ENCODE assay signal across 9 cellular contexts in the genomic region with DNA sequence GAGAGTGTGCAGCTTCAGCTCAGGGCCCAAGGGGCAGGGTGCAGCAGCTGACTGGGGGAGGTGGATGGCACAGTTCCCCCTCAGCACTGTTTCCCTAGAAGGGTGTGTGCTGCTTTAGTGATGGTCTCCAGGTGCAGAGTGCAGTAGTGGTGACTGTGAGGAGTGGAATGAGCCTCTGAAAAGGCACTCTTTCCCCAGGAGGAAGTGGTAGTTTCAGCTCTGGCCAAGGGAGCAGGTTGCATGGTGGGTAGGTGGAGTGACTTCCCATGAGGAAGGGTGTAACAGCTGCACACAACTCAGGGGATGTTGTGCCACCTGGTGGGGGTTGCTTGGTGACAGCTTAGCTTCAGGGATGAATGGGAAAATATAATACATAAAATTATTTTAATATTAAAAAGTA.
A peak's percentile ranks its signal among the peaks of the same experiment; 100 is the strongest.
DNase-seq lines count a peak whose midpoint lies in the region; ATAC-seq and TF ChIP-seq lines count a peak whose summit lies in the region.
"Had no signal": no experiment of that assay in that cellular context is flagged by ENCODE, and none has a peak within 500 bp of the region (broad histone marks: within the 10 kb centered on the region; RNA-seq: fewer than 3 reads in every experiment).

No MANE protein-coding gene starts in this region.

- H3K4me1 Mint-ChIP-seq in glutamatergic neuron (ENCODE audit: low read depth, unreplicated experiment), result peaks cover 5% of the 10 kb centered on the region
- H3K4me1 Mint-ChIP-seq in CD4-positive, alpha-beta T cell (ENCODE audit: low read depth), result no peaks in the 10 kb centered on the region

- H3K27me3 ChIP-seq in GM06990 (replicated peaks; ENCODE audit: control insufficient read depth, insufficient read depth, low read length), result no peaks in the 10 kb centered on the region
- no peaks in the 10 kb centered on the region for H3K27me3 ChIP-seq in CD4-positive, alpha-beta T cell (ENCODE audit: control insufficient read depth, insufficient read depth, low read length)

- H3K4me3 ChIP-seq in GM06990 (replicated peaks; ENCODE audit: low read depth, low read length), result no peak overlapping the region

- no peaks in the 10 kb centered on the region for H3K9me3 ChIP-seq in CD4-positive, alpha-beta T cell (ENCODE audit: control insufficient read depth, low read length)

- POLR2A ChIA-PET in CD4-positive, alpha-beta T cell (lab: Charles Lee), result no interaction called here

- DNase-seq in GM06990 (ENCODE audit: extremely low read depth, insufficient read length) (no peak), NCI-H226 (peak; percentile 30), glutamatergic neuron (peak; percentile 19), COLO829 (ENCODE audit: low spot score) (no peak), GF-D8 (lab: John Stamatoyannopoulos, UW) (no peak), globus pallidus (ENCODE audit: low spot score) (no peak)
- no peak for DNase-seq in CD4-positive, alpha-beta T cell

- no peaks in the 10 kb centered on the region for H3K36me3 ChIP-seq in GM06990 (ENCODE audit: control insufficient read depth, insufficient read depth, low read length)

- TF ChIP-seq CTCF in GM06990 (IDR thresholded peaks at IDR 0.05; ENCODE audit: insufficient read depth, low read length, poor library complexity, severe bottlenecking) (peak; percentile 25), glutamatergic neuron (IDR thresholded peaks at IDR 0.05; ENCODE audit: partially characterized antibody, unreplicated experiment) (no peak)
- no peak for TF ChIP-seq CTCF in CD4-positive, alpha-beta T cell (IDR thresholded peaks at IDR 0.05)

- H3K36me3 Mint-ChIP-seq in glutamatergic neuron (ENCODE audit: unreplicated experiment), result no peaks in the 10 kb centered on the region
- H3K36me3 Mint-ChIP-seq in CD4-positive, alpha-beta T cell (ENCODE audit: low read depth), result no peaks in the 10 kb centered on the region

- H3K27me3 Mint-ChIP-seq in glutamatergic neuron (ENCODE audit: unreplicated experiment), result peaks cover 3% of the 10 kb centered on the region
- no peaks in the 10 kb centered on the region for H3K27me3 Mint-ChIP-seq in CD4-positive, alpha-beta T cell

- H3K27ac ChIP-seq in CD4-positive, alpha-beta T cell (ENCODE audit: low read depth, low read length), result no peak overlapping the region

- ATAC-seq in HG02588 (IDR thresholded peaks at IDR 0.05; ENCODE audit: unreplicated experiment), result peak; percentile 59
- ATAC-seq in CD4-positive, alpha-beta T cell (ENCODE audit: poor library complexity), result no peak

- intact Hi-C loops in CD4-positive, alpha-beta T cell (cut with DNase I, micrococcal nuclease), result no loop called here

- H3K4me3 Mint-ChIP-seq in glutamatergic neuron (ENCODE audit: unreplicated experiment), result no peak overlapping the region
- H3K4me3 Mint-ChIP-seq in CD4-positive, alpha-beta T cell, result no peak overlapping the region
- H3K4me3 Mint-ChIP-seq: T-helper 1 cell treated with Interleukin-12 subunit alpha and Interleukin-12 subunit beta and Interleukin-4 antibody, amounts not matched to agents 30 μg/mL and 1 μg/mL, for 36 hours had no signal

- CTCF ChIA-PET in CD4-positive, alpha-beta T cell (lab: Charles Lee), result no interaction called here

- H3K9me3 Mint-ChIP-seq in glutamatergic neuron (ENCODE audit: unreplicated experiment), result no peaks in the 10 kb centered on the region
- peaks cover 6% of the 10 kb centered on the region for H3K9me3 Mint-ChIP-seq in CD4-positive, alpha-beta T cell

- H3K27ac Mint-ChIP-seq in glutamatergic neuron (ENCODE audit: unreplicated experiment), result peak overlapping the region; percentile 76
- H3K27ac Mint-ChIP-seq in CD4-positive, alpha-beta T cell, result no peak overlapping the region
- H3K27ac Mint-ChIP-seq: T-helper 1 cell treated with Interleukin-12 subunit alpha and Interleukin-12 subunit beta and Interleukin-4 antibody, amounts not matched to agents 30 μg/mL and 1 μg/mL, for 36 hours had no signal

Comparison
In these comparisons a context has a peak if more than half of its experiments do, and no peak if none do; other contexts are left out.
1. DNase-seq: peak in NCI-H226 (single experiment) and glutamatergic neuron (single experiment); none in GM06990 (single experiment), COLO829 (single experiment), GF-D8 (single experiment), CD4-positive, alpha-beta T cell (0 of 10) and globus pallidus (single experiment).